25 cellular contexts compared by ENCODE assay signal in genomic region chr9:126128494-126129142, GRCh38.
DNase-seq lines count a peak whose midpoint lies in the region; ATAC-seq and TF ChIP-seq lines count a peak whose summit lies in the region.
"Had no signal": no experiment of that assay in that cellular context is flagged by ENCODE, and none has a peak within 500 bp of the region (broad histone marks: within the 10 kb centered on the region; RNA-seq: fewer than 3 reads in every experiment).

No MANE protein-coding gene starts in this region.

- H3K36me3 Mint-ChIP-seq in MCF 10A (ENCODE audit: insufficient read depth, unreplicated experiment): no peaks in the 10 kb centered on the region
- H3K36me3 Mint-ChIP-seq: activated naive CD8-positive, alpha-beta T cell treated with anti-CD3 and anti-CD28 coated beads for 36 hours; CD4-positive, alpha-beta memory T cell had no signal

- POLR2A ChIA-PET in MCF 10A (lab: Yijun Ruan, JAX): no interaction called here

- intact Hi-C loops in MCF 10A (cut with micrococcal nuclease): no loop called here

- no peak overlapping the region for H3K4me3 Mint-ChIP-seq in MCF 10A (ENCODE audit: unreplicated experiment)
- H3K4me3 Mint-ChIP-seq: activated B cell treated with CpG ODN at 0.5 μM for 24 hours; activated naive CD8-positive, alpha-beta T cell treated with anti-CD3 and anti-CD28 coated beads for 36 hours; CD4-positive, alpha-beta memory T cell; HFFc6; stimulated activated naive B cell treated with anti-CD40 and anti-IgM and Interleukin-4, amounts not matched to agents 10 μg/mL and 1 μg/mL and 100 μg/mL, for 72 hours had no signal

- no peak overlapping the region for H3K27ac Mint-ChIP-seq in MCF 10A (ENCODE audit: low read depth, unreplicated experiment)
- H3K27ac Mint-ChIP-seq: activated B cell treated with CpG ODN at 0.5 μM for 24 hours; activated naive CD8-positive, alpha-beta T cell treated with anti-CD3 and anti-CD28 coated beads for 36 hours; activated T-helper 2 cell treated with anti-CD3 and anti-CD28 coated beads, Interferon-gamma antibody, Interleukin-2, Interleukin-4, amounts not matched to agents 10 μg/mL and 5 μg/mL and 100 μg/mL, durations not matched to agents 14 hours and 24 hours and 36 hours; CD4-positive, alpha-beta memory T cell; HFFc6; stimulated activated naive B cell treated with anti-CD40 and anti-IgM and Interleukin-4, amounts not matched to agents 10 μg/mL and 1 μg/mL and 100 μg/mL, for 72 hours had no signal

- H3K4me1 Mint-ChIP-seq in MCF 10A (ENCODE audit: insufficient read depth, unreplicated experiment): no peaks in the 10 kb centered on the region
- H3K4me1 Mint-ChIP-seq: activated B cell treated with CpG ODN at 0.5 μM for 24 hours; activated naive CD8-positive, alpha-beta T cell treated with anti-CD3 and anti-CD28 coated beads for 36 hours; CD4-positive, alpha-beta memory T cell; stimulated activated naive B cell treated with anti-CD40 and anti-IgM and Interleukin-4, amounts not matched to agents 10 μg/mL and 1 μg/mL and 100 μg/mL, for 72 hours had no signal

- no peaks in the 10 kb centered on the region for H3K9me3 Mint-ChIP-seq in MCF 10A (ENCODE audit: unreplicated experiment)
- H3K9me3 Mint-ChIP-seq: activated naive CD8-positive, alpha-beta T cell treated with anti-CD3 and anti-CD28 coated beads for 36 hours had no signal

- CTCF ChIA-PET in MCF 10A (lab: Yijun Ruan, JAX): interaction anchor here (0.6 kb wide), 1 partner anchor 99 kb away, joined by 4 read pairs; no protein-coding TSS in a partner anchor

- BruUV-seq in MCF 10A (replicated peaks; lab: Mats Ljungman, UMichigan): no TSS peak

- no peak for TF ChIP-seq CTCF in MCF 10A (IDR thresholded peaks at IDR 0.05; ENCODE audit: unreplicated experiment)

- H3K27me3 Mint-ChIP-seq in MCF 10A (ENCODE audit: insufficient read depth, unreplicated experiment): peaks cover 92% of the 10 kb centered on the region

- no peak for ATAC-seq in GM18858 (IDR thresholded peaks at IDR 0.05; ENCODE audit: unreplicated experiment)
- ATAC-seq: gastrocnemius medialis; GM12878; psoas muscle; stimulated activated naive B cell treated with anti-CD40 and anti-IgM and Interleukin-4, amounts not matched to agents 10 μg/mL and 1 μg/mL and 100 μg/mL, for 72 hours had no signal

- peak; percentile 70 for DNase-seq in COLO668 (lab: John Stamatoyannopoulos, UW; ENCODE audit: unreplicated experiment)
- peak; percentile 65 for DNase-seq in DMS53 treated with DMSO at 0.1 percent for 48 hours (lab: John Stamatoyannopoulos, UW; ENCODE audit: unreplicated experiment)
- DNase-seq in SHP77 treated with DMSO at 0.1 percent for 48 hours (lab: John Stamatoyannopoulos, UW): peak; percentile 46
- peak; percentile 43 for DNase-seq in mesenteric fat pad (ENCODE audit: low spot score)
- no peak for DNase-seq in activated naive CD4-positive, alpha-beta T cell treated with anti-CD3 and anti-CD28 coated beads, Interleukin-2, amount 50 U/mL, for 16 hours
- no peak for DNase-seq in MCF 10A (ENCODE audit: unreplicated experiment)
- DNase-seq: activated B cell treated with CpG ODN at 0.5 μM for 24 hours; activated naive CD8-positive, alpha-beta T cell treated with anti-CD3 and anti-CD28 coated beads for 36 hours; CD4-positive, alpha-beta memory T cell; DMS79; effector memory CD4-positive, alpha-beta T cell; esophagus squamous epithelium; gastrocnemius medialis; HFFc6; Karpas-422; kidney; mammary epithelial cell; NCI-H2029 treated with DMSO at 0.1 percent for 48 hours; psoas muscle; small intestine; stimulated activated naive B cell treated with anti-CD40 and anti-IgM and Interleukin-4, amounts not matched to agents 10 μg/mL and 1 μg/mL and 100 μg/mL, for 72 hours; T1000 had no signal

Comparison
In these comparisons a context has a peak if more than half of its experiments do, and no peak if none do; other contexts are left out.
1. DNase-seq: peak in COLO668 (single experiment), DMS53 treated with DMSO at 0.1 percent for 48 hours (single experiment), SHP77 treated with DMSO at 0.1 percent for 48 hours (single experiment) and mesenteric fat pad (single experiment); none in activated naive CD4-positive, alpha-beta T cell treated with anti-CD3 and anti-CD28 coated beads, Interleukin-2, amount 50 U/mL, for 16 hours (single experiment) and MCF 10A (single experiment).